1 cellular context compared by ENCODE assay signal in the genomic region with DNA sequence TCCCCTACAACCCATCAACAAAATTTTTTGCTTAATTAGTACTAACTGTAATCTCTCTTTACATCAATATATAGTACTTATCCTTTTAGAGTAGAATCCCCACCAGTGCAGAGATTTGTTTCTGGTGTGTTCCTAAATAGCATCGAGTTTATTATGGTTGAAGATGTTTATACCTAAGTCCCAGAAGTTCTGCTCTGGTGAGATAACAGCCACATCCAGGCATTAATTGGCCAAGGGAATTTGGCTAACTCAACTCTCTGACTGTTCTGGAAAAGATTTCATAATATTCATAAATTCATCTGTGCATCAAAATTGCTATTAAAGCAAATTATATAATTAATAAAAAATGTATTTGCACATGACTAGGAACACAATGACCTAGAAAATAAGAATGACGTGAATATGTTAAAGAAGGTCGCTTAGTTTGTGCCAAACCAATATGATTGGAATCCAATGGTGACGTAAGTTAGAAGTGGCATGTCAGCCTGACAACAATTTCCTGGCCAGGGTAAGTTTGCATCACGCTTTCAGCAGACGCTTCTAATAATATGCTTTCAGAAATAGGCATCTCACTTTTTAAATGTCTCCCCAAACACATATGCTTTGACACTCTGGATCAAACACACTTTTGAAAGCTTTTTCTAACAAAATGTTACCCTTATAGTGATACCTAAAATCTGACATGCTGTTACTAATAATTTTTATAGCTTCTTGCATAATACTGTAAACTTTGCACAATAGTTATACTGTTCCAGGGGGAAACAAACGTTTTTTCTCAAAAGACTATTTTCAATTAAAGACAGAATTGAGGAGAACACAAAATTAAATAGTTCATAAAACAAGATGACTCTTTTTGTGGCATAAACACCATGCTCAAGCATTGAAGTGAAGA.
TF ChIP-seq lines count a peak whose summit lies in the region.

No MANE protein-coding gene starts in this region.

TF ChIP-seq in IMR-90, 13 proteins besides CTCF, POLR2A, EP300 and RAD21:
- no peak for TF ChIP-seq FOS (IDR thresholded peaks at IDR 0.05; ENCODE audit: low read depth, low read length)
- TF ChIP-seq MXI1 (IDR thresholded peaks at IDR 0.05; ENCODE audit: borderline replicate concordance, low read depth, low read length), result no peak
- TF ChIP-seq SMC3 (IDR thresholded peaks at IDR 0.05; ENCODE audit: low read depth, low read length), result no peak
- no peak for TF ChIP-seq MAFK (IDR thresholded peaks at IDR 0.05; ENCODE audit: low read depth, low read length)
- no peak for TF ChIP-seq BHLHE40 (IDR thresholded peaks at IDR 0.05; ENCODE audit: low read depth, low read length)
- TF ChIP-seq RFX5 (IDR thresholded peaks at IDR 0.05; ENCODE audit: low read depth, low read length), result no peak
- TF ChIP-seq MAZ (IDR thresholded peaks at IDR 0.05; ENCODE audit: borderline replicate concordance, low read depth, low read length), result no peak
- TF ChIP-seq, protein P1, sequence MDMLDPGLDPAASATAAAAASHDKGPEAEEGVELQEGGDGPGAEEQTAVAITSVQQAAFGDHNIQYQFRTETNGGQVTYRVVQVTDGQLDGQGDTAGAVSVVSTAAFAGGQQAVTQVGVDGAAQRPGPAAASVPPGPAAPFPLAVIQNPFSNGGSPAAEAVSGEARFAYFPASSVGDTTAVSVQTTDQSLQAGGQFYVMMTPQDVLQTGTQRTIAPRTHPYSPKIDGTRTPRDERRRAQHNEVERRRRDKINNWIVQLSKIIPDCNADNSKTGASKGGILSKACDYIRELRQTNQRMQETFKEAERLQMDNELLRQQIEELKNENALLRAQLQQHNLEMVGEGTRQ (IDR thresholded peaks at IDR 0.05; ENCODE audit: low read depth, low read length), result no peak
- no peak for TF ChIP-seq CEBPB (IDR thresholded peaks at IDR 0.05; ENCODE audit: low read depth, low read length)
- no peak for TF ChIP-seq ELK1 (IDR thresholded peaks at IDR 0.05; ENCODE audit: borderline replicate concordance, low read depth, low read length)
- no peak for TF ChIP-seq NFE2L2 (IDR thresholded peaks at IDR 0.05; ENCODE audit: low read depth, low read length)
- no peak for TF ChIP-seq CHD1 (IDR thresholded peaks at IDR 0.05; ENCODE audit: low read depth, low read length)
- no peak for TF ChIP-seq RCOR1 (IDR thresholded peaks at IDR 0.05; ENCODE audit: insufficient replicate concordance, low read length)
